1 cellular context compared by ENCODE assay signal in the genomic region with DNA sequence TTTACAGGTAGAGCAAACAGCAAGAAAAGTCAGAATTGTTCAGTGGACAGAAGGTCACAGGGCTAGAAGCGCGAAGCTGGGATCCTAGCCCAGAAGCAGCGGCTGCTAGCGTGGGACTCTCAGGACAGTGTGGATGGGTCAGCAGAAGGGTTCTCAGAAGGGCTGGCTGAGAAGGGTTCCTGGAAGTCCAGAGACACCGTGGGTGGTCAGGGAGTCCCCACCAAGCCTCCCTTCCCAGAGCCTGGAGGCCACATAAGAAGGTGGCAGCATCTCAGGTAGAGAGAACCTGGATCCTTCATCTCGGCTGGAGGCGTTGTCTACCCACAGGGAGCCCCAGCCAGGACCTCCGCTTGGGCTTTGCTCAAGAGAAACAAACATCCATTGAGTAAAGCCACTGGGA.
TF ChIP-seq lines count a peak whose summit lies in the region.

No MANE protein-coding gene starts in this region.

TF ChIP-seq in H1, 55 proteins besides CTCF, POLR2A, EP300 and RAD21:
- no peak for TF ChIP-seq KDM1A (IDR thresholded peaks at IDR 0.05; ENCODE audit: borderline replicate concordance, low read length)
- no peak for TF ChIP-seq SP2 (IDR thresholded peaks at IDR 0.05; ENCODE audit: low read length)
